In the genomic region with DNA sequence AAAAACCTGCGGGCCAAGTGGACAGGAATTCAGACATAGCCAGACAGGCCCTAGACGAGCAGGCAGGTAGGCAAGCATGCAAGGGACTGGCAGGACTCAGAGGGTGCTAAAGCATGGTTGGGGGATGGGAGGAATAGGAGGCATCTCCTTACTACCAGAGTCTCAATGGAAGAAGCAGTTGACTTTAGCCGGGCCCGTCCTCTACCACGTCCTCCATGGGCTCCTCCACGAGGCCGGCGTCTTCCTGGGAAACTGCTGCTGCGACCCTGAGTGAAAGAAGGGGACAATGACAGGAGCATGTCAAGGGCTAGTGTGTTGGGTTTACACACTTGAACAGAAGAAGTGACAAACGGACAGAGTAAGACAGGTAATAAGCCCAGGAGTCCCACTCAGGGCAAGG, we compare ENCODE assay signal across 20 cellular contexts. TPM values are rescaled to one million over a fixed set of nuclear protein-coding genes. Genes with fewer than 3 reads are reported as not detected.
"Had no signal": no experiment of that assay in that cellular context is flagged by ENCODE, and none has a peak within 500 bp of the region (broad histone marks: within the 10 kb centered on the region; RNA-seq: fewer than 3 reads in every experiment).

No MANE protein-coding gene starts in this region.

- ATAC-seq: esophagus mucosa; gastrocnemius medialis; left lung; naive thymus-derived CD8-positive, alpha-beta T cell; pancreas; stimulated activated naive B cell treated with anti-CD40 and anti-IgM and Interleukin-4, amounts not matched to agents 10 μg/mL and 1 μg/mL and 100 μg/mL, for 72 hours had no signal

- H3K4me1 ChIP-seq: gastrocnemius medialis, left lung, pancreas, tibial nerve, upper lobe of left lung had no signal

- H3K27ac ChIP-seq: dorsolateral prefrontal cortex, epithelial cell of prostate, gastrocnemius medialis, left lung, pancreas, thoracic aorta, tibial nerve, upper lobe of left lung had no signal

- H3K9me3 ChIP-seq: gastrocnemius medialis, left lung, pancreas, thoracic aorta, tibial nerve, upper lobe of left lung had no signal

- H3K27me3 ChIP-seq: dorsolateral prefrontal cortex, gastrocnemius medialis, left lung, pancreas, tibial nerve, upper lobe of left lung had no signal

- DNase-seq: cerebellar nuclear complex; cortex of kidney; effector CD4-positive, alpha-beta T cell; gastrocnemius medialis; left cardiac atrium; left lung; mammary epithelial cell; naive thymus-derived CD8-positive, alpha-beta T cell; nephron progenitor cell; pancreas; stimulated activated CD4-positive, alpha-beta T cell treated with anti-CD3 and anti-CD28 coated beads, Interleukin-4, amount 100 ng/mL, for 4 hours; stimulated activated naive B cell treated with anti-CD40 and anti-IgM and Interleukin-4, amounts not matched to agents 10 μg/mL and 1 μg/mL and 100 μg/mL, for 72 hours had no signal

- H3K4me3 ChIP-seq: gastrocnemius medialis, left lung, pancreas, thoracic aorta, tibial nerve, upper lobe of left lung had no signal

RNA-seq across cellular contexts. Expression of a gene that starts 45.6 kb away (rescaled TPM):
- polyA plus RNA-seq: mammary epithelial cell; naive thymus-derived CD8-positive, alpha-beta T cell had no signal

RNA-seq across cellular contexts. Expression of a gene that starts 49.8 kb away (rescaled TPM):
- total RNA-seq: posterior vena cava, sciatic nerve, tibial nerve had no signal
- polyA plus RNA-seq: naive thymus-derived CD8-positive, alpha-beta T cell had no signal
